23 cellular contexts compared by ENCODE assay signal in genomic region chr1:186055846-186056245, GRCh38.
DNase-seq lines count a peak whose midpoint lies in the region; ATAC-seq, FAIRE-seq and TF ChIP-seq lines count a peak whose summit lies in the region.
"Had no signal": no experiment of that assay in that cellular context is flagged by ENCODE, and none has a peak within 500 bp of the region (broad histone marks: within the 10 kb centered on the region; RNA-seq: fewer than 3 reads in every experiment).

No MANE protein-coding gene starts in this region.

- no peaks in the 10 kb centered on the region for H3K36me3 ChIP-seq in IMR-90 (ENCODE audit: control insufficient read depth, insufficient read depth, low read length)

- TF ChIP-seq POLR2A in IMR-90 (IDR thresholded peaks at IDR 0.05; ENCODE audit: low read depth, low read length) = no peak

- H3K23ac ChIP-seq in IMR-90 (ENCODE audit: low read depth, low read length) = no peak overlapping the region

- no peaks in the 10 kb centered on the region for H3K79me1 ChIP-seq in IMR-90 (ENCODE audit: low read depth in 1 of 2, low read length in 2 of 2)

- H3K9me3 ChIP-seq in IMR-90 (ENCODE audit: control insufficient read depth, insufficient read depth, low read length) = no peaks in the 10 kb centered on the region
- H3K9me3 ChIP-seq: SJCRH30 had no signal

- H2AK9ac ChIP-seq in IMR-90 (replicated peaks; ENCODE audit: low read depth, low read length, poor library complexity) = no peak overlapping the region

- in situ Hi-C loops in IMR-90 (cut with MboI; ENCODE audit: low sequenced_read_pairs) = no loop called here

- no peak overlapping the region for H3K4ac ChIP-seq in IMR-90 (ENCODE audit: low read depth, low read length)

- peak; percentile 68 for ATAC-seq in IMR-90 (ENCODE audit: low read depth)

- H4K5ac ChIP-seq in IMR-90 (ENCODE audit: low read depth, low read length) = no peak overlapping the region

- no peak for TF ChIP-seq CTCF in IMR-90 (conservative IDR thresholded peaks at IDR 0.05; ENCODE audit: low read depth, low read length)
- no peak for TF ChIP-seq CTCF in fibroblast of mammary gland (conservative IDR thresholded peaks at IDR 0.05; ENCODE audit: control insufficient read depth, insufficient read depth, low read depth, low read length)

- no peak overlapping the region for H2BK15ac ChIP-seq in IMR-90 (ENCODE audit: low read depth, low read length)

- H4K8ac ChIP-seq in IMR-90 (ENCODE audit: low read depth in 2 of 2, low read length in 2 of 2) = no peak overlapping the region

- no peak overlapping the region for H2BK20ac ChIP-seq in IMR-90 (ENCODE audit: low read depth, low read length)

- H2BK5ac ChIP-seq in IMR-90 (ENCODE audit: low read depth, low read length, poor library complexity, severe bottlenecking) = no peak overlapping the region

- intact Hi-C loops in IMR-90 (cut with micrococcal nuclease) = no loop called here

- H3K4me2 ChIP-seq in IMR-90 (ENCODE audit: low read depth, low read length) = no peak overlapping the region

- H3K56ac ChIP-seq in IMR-90 (ENCODE audit: extremely low read depth, insufficient read depth, low read length) = no peak overlapping the region

- no peak overlapping the region for H3K9ac ChIP-seq in IMR-90 (ENCODE audit: low read depth, low read length)

- H3K4me1 ChIP-seq in IMR-90 (ENCODE audit: control insufficient read depth, insufficient read depth, low read length) = 0 out of 2 replicates have a peak, but pooled peaks cover 2% of the 10 kb centered on the region
- H3K4me1 ChIP-seq: SJCRH30 had no signal

- no peak overlapping the region for H3K4me3 ChIP-seq in IMR-90 (ENCODE audit: insufficient read depth, low read depth, low read length)
- no peak overlapping the region for H3K4me3 ChIP-seq in fibroblast of mammary gland (ENCODE audit: control insufficient read depth, low read depth, low read length)
- H3K4me3 ChIP-seq: SJCRH30 had no signal

- POLR2A ChIA-PET in IMR-90 (lab: Charles Lee; ENCODE audit: unreplicated experiment) = no interaction called here

- no peak overlapping the region for H2BK120ac ChIP-seq in IMR-90 (ENCODE audit: low read depth, low read length)

- no peak overlapping the region for H2AK5ac ChIP-seq in IMR-90 (ENCODE audit: low read depth, low read length)

- H3K27me3 ChIP-seq in IMR-90 (ENCODE audit: control insufficient read depth, insufficient read depth, low read length) = no peaks in the 10 kb centered on the region
- H3K27me3 ChIP-seq: SJCRH30 had no signal

- no peaks in the 10 kb centered on the region for H4K20me1 ChIP-seq in IMR-90 (ENCODE audit: insufficient read depth, low read length)

- TF ChIP-seq RAD21 in IMR-90 (IDR thresholded peaks at IDR 0.05; ENCODE audit: low read length) = no peak

- peaks cover 4% of the 10 kb centered on the region; the same call in 1 of the 2 replicates for H3K9me1 ChIP-seq in IMR-90 (ENCODE audit: insufficient read depth, low read length)

- no CpG with 5 or more reads among the region's 2 CpGs for WGBS in IMR-90 (ENCODE audit: extremely low coverage in 2 of 2, insufficient read length in 1 of 2), 2 experiments

- FAIRE-seq in urothelium cell line (lab: Jason Lieb, UNC) = no peak
- FAIRE-seq: RCC 7860 had no signal

- no peak overlapping the region for H4K91ac ChIP-seq in IMR-90 (ENCODE audit: insufficient read depth, low read depth, low read length)

- H3K27ac ChIP-seq in IMR-90 (ENCODE audit: insufficient read depth, low read length) = no peak overlapping the region
- H3K27ac ChIP-seq: 22Rv1, SJCRH30 had no signal

- no peak overlapping the region for H3K14ac ChIP-seq in IMR-90 (replicated peaks; ENCODE audit: low read depth, low read length)

- no peak overlapping the region for H3K18ac ChIP-seq in IMR-90 (ENCODE audit: low read depth, low read length)

- dilution Hi-C loops in IMR-90 (cut with HindIII; ENCODE audit: low sequenced_read_pairs, unreplicated experiment) = no loop called here

- no TSS peak for BruUV-seq in IMR-90 (replicated peaks; lab: Mats Ljungman, UMichigan)

- CTCF ChIA-PET in IMR-90 (lab: Yijun Ruan, JAX) = no interaction called here

- H2AFZ ChIP-seq in IMR-90 (replicated peaks; ENCODE audit: low read length, poor library complexity) = no peak overlapping the region

- DNase-seq in AG20443 (ENCODE audit: low spot score) (peak; percentile 9), IMR-90 (peak; percentile 51), fibroblast of mammary gland (ENCODE audit: low read depth) (peak; percentile 51), renal cortical epithelial cell (ENCODE audit: low read depth) (peak; percentile 25), NCI-H2081 (lab: John Stamatoyannopoulos, UW) (no peak), NAMALWA (ENCODE audit: low spot score) (no peak), urothelium cell line (ENCODE audit: low spot score) (no peak)
- DNase-seq in activated CD8-positive, alpha-beta memory T cell treated with anti-CD3 and anti-CD28 coated beads, Interleukin-2, amount 50 U/mL, for 4 hours = no peak
- DNase-seq: AML-193; C1 segment of cervical spinal cord; Calu3; CD8-positive, alpha-beta memory T cell; H9; KG1; NCI-H1092 treated with DMSO at 0.1 percent for 48 hours; NCI-H146; NCI-H2029; NCI-H345; NCI-H524; NCI-H774; SJCRH30 had no signal

TF ChIP-seq in IMR-90, 13 proteins besides CTCF, POLR2A, EP300 and RAD21:
- TF ChIP-seq MAZ (IDR thresholded peaks at IDR 0.05; ENCODE audit: borderline replicate concordance, low read depth, low read length) = no peak
- TF ChIP-seq MAFK (IDR thresholded peaks at IDR 0.05; ENCODE audit: low read depth, low read length) = peak; percentile 87

Comparison
In these comparisons a context has a peak if more than half of its experiments do, and no peak if none do; other contexts are left out.
1. DNase-seq: peak in AG20443 (single experiment), IMR-90 (single experiment), fibroblast of mammary gland (single experiment) and renal cortical epithelial cell (single experiment); none in activated CD8-positive, alpha-beta memory T cell treated with anti-CD3 and anti-CD28 coated beads, Interleukin-2, amount 50 U/mL, for 4 hours (single experiment), NCI-H2081 (0 of 2), NAMALWA (single experiment) and urothelium cell line (single experiment).